Comparison of ENCODE assay signal across 1 cellular context in genomic region chr14:104640681-104641080, GRCh38.
TF ChIP-seq lines count a peak whose summit lies in the region.

No MANE protein-coding gene starts in this region.

TF ChIP-seq in A549, 52 proteins besides CTCF, POLR2A, EP300 and RAD21 (continued from another document):
- TF ChIP-seq, protein P1, sequence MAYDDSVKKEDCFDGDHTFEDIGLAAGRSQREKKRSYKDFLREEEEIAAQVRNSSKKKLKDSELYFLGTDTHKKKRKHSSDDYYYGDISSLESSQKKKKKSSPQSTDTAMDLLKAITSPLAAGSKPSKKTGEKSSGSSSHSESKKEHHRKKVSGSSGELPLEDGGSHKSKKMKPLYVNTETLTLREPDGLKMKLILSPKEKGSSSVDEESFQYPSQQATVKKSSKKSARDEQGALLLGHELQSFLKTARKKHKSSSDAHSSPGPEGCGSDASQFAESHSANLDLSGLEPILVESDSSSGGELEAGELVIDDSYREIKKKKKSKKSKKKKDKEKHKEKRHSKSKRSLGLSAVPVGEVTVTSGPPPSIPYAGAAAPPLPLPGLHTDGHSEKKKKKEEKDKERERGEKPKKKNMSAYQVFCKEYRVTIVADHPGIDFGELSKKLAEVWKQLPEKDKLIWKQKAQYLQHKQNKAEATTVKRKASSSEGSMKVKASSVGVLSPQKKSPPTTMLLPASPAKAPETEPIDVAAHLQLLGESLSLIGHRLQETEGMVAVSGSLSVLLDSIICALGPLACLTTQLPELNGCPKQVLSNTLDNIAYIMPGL (CRISPR knock-in tag; IDR thresholded peaks at IDR 0.05; ENCODE audit: borderline replicate concordance) = no peak
- TF ChIP-seq, protein P2, sequence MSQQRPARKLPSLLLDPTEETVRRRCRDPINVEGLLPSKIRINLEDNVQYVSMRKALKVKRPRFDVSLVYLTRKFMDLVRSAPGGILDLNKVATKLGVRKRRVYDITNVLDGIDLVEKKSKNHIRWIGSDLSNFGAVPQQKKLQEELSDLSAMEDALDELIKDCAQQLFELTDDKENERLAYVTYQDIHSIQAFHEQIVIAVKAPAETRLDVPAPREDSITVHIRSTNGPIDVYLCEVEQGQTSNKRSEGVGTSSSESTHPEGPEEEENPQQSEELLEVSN (IDR thresholded peaks at IDR 0.05; ENCODE audit: borderline replicate concordance, low read depth) = no peak
- TF ChIP-seq PHF8 (IDR thresholded peaks at IDR 0.05; ENCODE audit: borderline replicate concordance, low read depth) = no peak
- no peak for TF ChIP-seq RARB (CRISPR knock-in tag; IDR thresholded peaks at IDR 0.05)
- no peak for TF ChIP-seq TP53 (CRISPR knock-in tag; IDR thresholded peaks at IDR 0.05)
